In the genomic region with DNA sequence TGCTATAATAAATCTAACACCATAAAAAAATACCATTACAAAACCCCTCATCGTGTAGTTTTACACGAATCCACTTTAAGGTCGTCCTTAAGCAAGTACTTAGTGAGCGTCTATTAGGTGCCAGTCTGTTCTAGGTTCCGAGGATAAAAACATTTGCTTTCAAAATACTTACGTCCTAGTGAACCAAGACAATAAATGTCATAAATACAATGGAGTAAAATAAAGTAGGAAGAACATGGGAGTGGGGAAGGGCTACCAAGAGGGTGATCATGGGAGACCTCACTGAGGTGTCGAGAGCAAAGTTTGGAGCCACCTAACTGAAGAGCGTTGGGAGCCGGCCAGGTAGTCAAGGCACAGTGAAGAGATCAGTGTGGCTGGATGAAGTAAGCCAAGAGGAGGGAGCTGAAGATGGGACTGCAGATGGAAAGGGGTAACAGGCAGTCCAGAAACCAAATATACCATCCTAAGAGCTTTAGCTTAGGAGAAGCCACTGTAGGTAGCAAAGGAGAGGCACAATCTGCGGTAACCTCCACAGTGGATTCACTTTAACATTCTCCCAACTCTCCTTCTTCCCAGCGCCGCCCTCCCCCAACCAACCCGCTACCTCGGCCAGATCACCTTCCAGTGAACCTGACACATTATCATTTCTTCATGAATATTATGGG, we compare ENCODE assay signal across 8 cellular contexts. TPM values are rescaled to one million over a fixed set of nuclear protein-coding genes. Genes with fewer than 3 reads are reported as not detected.
DNase-seq lines count a peak whose midpoint lies in the region; ATAC-seq, FAIRE-seq and TF ChIP-seq lines count a peak whose summit lies in the region.

No MANE protein-coding gene starts in this region.

- peaks cover 4% of the 10 kb centered on the region for H3K36me3 Mint-ChIP-seq in type B pancreatic cell

- TSS peak; percentile 67 for BruUV-seq in HepG2 (replicated peaks; lab: Mats Ljungman, UMichigan)

- H2AFZ ChIP-seq in Karpas-422 (ENCODE audit: low read length) (no peak overlapping the region), HepG2 (ENCODE audit: low read length) (peak overlapping the region; percentile 43)

- H3K9me3 Mint-ChIP-seq in type B pancreatic cell = no peaks in the 10 kb centered on the region

- in situ Hi-C loops in brain microvascular endothelial cell (cut with HindIII; ENCODE audit: low pct_ligation_motif_present, low sequenced_read_pairs) = no loop called here
- in situ Hi-C loops in HepG2 (cut with HindIII; ENCODE audit: extremely low pct_ligation_motif_present, low pct_unique_long_range_greater_than_20kb) = loop anchor here (10.0 kb wide), 1 partner anchor 57 kb away; no protein-coding TSS in a partner anchor

- DNase-seq in NOMO-1 treated with DMSO at 0.1 percent for 48 hours (lab: John Stamatoyannopoulos, UW; ENCODE audit: unreplicated experiment) (peak; percentile 21), NOMO-1 treated with dmso at 0.1 percent for 144 hours (lab: John Stamatoyannopoulos, UW; ENCODE audit: unreplicated experiment) (no peak), Karpas-422 (peak; percentile 61), brain microvascular endothelial cell (no peak), HepG2 (ENCODE audit: low spot score) (peak; percentile 16), type B pancreatic cell (ENCODE audit: extremely low spot score, unreplicated experiment) (no peak), GM03348 (ENCODE audit: low spot score) (no peak)

- no peaks in the 10 kb centered on the region for H4K20me1 ChIP-seq in Karpas-422 (ENCODE audit: insufficient read depth, low read depth, low read length)
- H4K20me1 ChIP-seq in HepG2 (ENCODE audit: insufficient read depth, low read length) = no peaks in the 10 kb centered on the region

- intact Hi-C loops in HepG2 (cut with micrococcal nuclease; ENCODE audit: unreplicated experiment) = loop anchor here (1.0 kb wide), 1 partner anchor 33 kb away; no protein-coding TSS in a partner anchor

- no peaks in the 10 kb centered on the region for H3K9me2 ChIP-seq in Karpas-422 (replicated peaks; ENCODE audit: insufficient read depth, low read length)

- CTCF ChIA-PET in HepG2 (lab: Yijun Ruan, JAX; ENCODE audit: low intra/inter-chr PET ratio, low total read pairs) = no interaction called here

- under 1% methylated on average over 14 of the region's 14 CpGs for WGBS in HepG2 (ENCODE audit: low lambda C conversion rate)

- H3K27ac ChIP-seq in Karpas-422 (ENCODE audit: low read length) = peak overlapping the region; percentile 72
- peak overlapping the region; percentile 56 for H3K27ac ChIP-seq in brain microvascular endothelial cell
- H3K27ac ChIP-seq in HepG2 (ENCODE audit: extremely low read length, insufficient read depth, low read length) = peak overlapping the region; percentile 82

- H3K79me2 ChIP-seq in Karpas-422 (ENCODE audit: low read length) (peaks cover 54% of the 10 kb centered on the region), HepG2 (ENCODE audit: insufficient read depth, low read length) (peaks cover 46% of the 10 kb centered on the region)

- peak overlapping the region; percentile 96 for H3K4me3 Mint-ChIP-seq in type B pancreatic cell

- peak; percentile 66 for ATAC-seq in HepG2
- no peak for ATAC-seq in GM21786 (IDR thresholded peaks at IDR 0.05; ENCODE audit: unreplicated experiment)

- peak overlapping the region; percentile 82 for H3K9ac ChIP-seq in Karpas-422 (ENCODE audit: low read length)
- peak overlapping the region; percentile 89 for H3K9ac ChIP-seq in HepG2 (ENCODE audit: insufficient read depth, low read depth, low read length)

- TF ChIP-seq RAD21 in HepG2 (CRISPR knock-in tag; IDR thresholded peaks at IDR 0.05) = no peak

- no peaks in the 10 kb centered on the region for H3K27me3 Mint-ChIP-seq in type B pancreatic cell

- no peak; a peak in 1 of 4 replicates for TF ChIP-seq POLR2A in HepG2 (IDR thresholded peaks at IDR 0.05; ENCODE audit: insufficient read depth in 1 of 2, low read depth in 2 of 2, low read length in 2 of 2)

- H3K4me1 Mint-ChIP-seq in type B pancreatic cell (ENCODE audit: unreplicated experiment) = peaks cover 6% of the 10 kb centered on the region

- H3K4me3 ChIP-seq in Karpas-422 (ENCODE audit: low read length) (peak overlapping the region; percentile 80), brain microvascular endothelial cell (ENCODE audit: low read depth, low read length) (peak overlapping the region; percentile 95), HepG2 (replicated peaks in 1 of 3; ENCODE audit: insufficient read depth in 1 of 3, low read depth in 2 of 3, low read length in 3 of 3) (peak overlapping the region; percentile 86 to 92 (median 87))

- H3K27ac Mint-ChIP-seq in type B pancreatic cell = peak overlapping the region; percentile 97

- H3K4me1 ChIP-seq in Karpas-422 (ENCODE audit: low read length) (peaks cover 26% of the 10 kb centered on the region), HepG2 (ENCODE audit: insufficient read depth, low read length) (peaks cover 29% of the 10 kb centered on the region)

- TF ChIP-seq EP300 in HepG2 (IDR thresholded peaks at IDR 0.05; ENCODE audit: low read depth in 2 of 2, low read length in 2 of 2) = no peak
- no peak for TF ChIP-seq EP300 in HepG2 (CRISPR knock-in tag; IDR thresholded peaks at IDR 0.05; ENCODE audit: borderline replicate concordance)

- H3K27me3 ChIP-seq in Karpas-422 (ENCODE audit: low read length) (no peaks in the 10 kb centered on the region), brain microvascular endothelial cell (replicated peaks) (no peaks in the 10 kb centered on the region), HepG2 (ENCODE audit: control insufficient read depth in 1 of 2, insufficient read depth in 2 of 2, low read length in 2 of 2) (no peaks in the 10 kb centered on the region; a peak in 1 of 5 replicates)

- H3K36me3 ChIP-seq in Karpas-422 (ENCODE audit: insufficient read depth, low read length) = no peaks in the 10 kb centered on the region
- no peaks in the 10 kb centered on the region for H3K36me3 ChIP-seq in brain microvascular endothelial cell (replicated peaks)
- H3K36me3 ChIP-seq in HepG2 (replicated peaks in 1 of 2; ENCODE audit: control insufficient read depth in 1 of 2, insufficient read depth in 2 of 2, low read length in 2 of 2) = no peaks in the 10 kb centered on the region

- POLR2A ChIA-PET in HepG2 (lab: Yijun Ruan, JAX) = interaction anchor here (0.9 to 3.3 kb wide), 7 partner anchors 11 to 85 kb away, joined by 3 to 100 read pairs (median 11); a partner anchor contains a TSS

- TF ChIP-seq CTCF in brain microvascular endothelial cell (IDR thresholded peaks at IDR 0.05; ENCODE audit: low read depth, low read length, missing control alignments) (no peak), HepG2 (CRISPR knock-in tag; IDR thresholded peaks at IDR 0.05) (no peak), type B pancreatic cell (conservative IDR thresholded peaks at IDR 0.05) (no peak)

- H3K4me2 ChIP-seq in Karpas-422 (ENCODE audit: low read depth, low read length, poor library complexity, severe bottlenecking) = peak overlapping the region; percentile 82
- H3K4me2 ChIP-seq in HepG2 (ENCODE audit: low read depth, low read length) = peak overlapping the region; percentile 87

- H3K9me3 ChIP-seq in Karpas-422 (ENCODE audit: low read length) = no peaks in the 10 kb centered on the region
- no peaks in the 10 kb centered on the region for H3K9me3 ChIP-seq in HepG2 (ENCODE audit: low read length)

- FAIRE-seq in HepG2 (lab: Jason Lieb, UNC) = no peak

RNA-seq across cellular contexts. Expression of a gene that starts 0.7 kb away (rescaled TPM):
- 13.3 and 48.9 TPM in 2 replicates for total RNA-seq in Karpas-422 (2014; rRNA removed; shearing (Covaris generic); ENCODE audit: low replicate concordance)
- total RNA-seq in HepG2 (2016; rRNA removed; fragmentation: Illumina TruSeq; extraction: Trizol) (24.6 and 40.1 TPM in 2 replicates), type B pancreatic cell (ENCODE audit: low replicate concordance) (24.3 and 27.8 TPM in 2 replicates)
- 2.0 TPM in 2 replicates for total RNA-seq in HepG2 (2016; cell fraction: cytosol; rRNA removed; fragmentation: Illumina TruSeq; extraction: Trizol; ENCODE audit: low read depth)
- total RNA-seq in HepG2 (2016; cell fraction: insoluble cytoplasmic fraction; rRNA removed; fragmentation: Illumina TruSeq; extraction: Trizol) = 24.2 and 39.9 TPM in 2 replicates
- 6.6 and 7.1 TPM in 2 replicates for total RNA-seq in HepG2 (2016; cell fraction: membrane; rRNA removed; fragmentation: Illumina TruSeq; extraction: Trizol)
- 42.3 and 44.9 TPM in 2 replicates for total RNA-seq in HepG2 (2016; cell fraction: nucleus; rRNA removed; fragmentation: Illumina TruSeq; extraction: Trizol)
- polyA plus RNA-seq in HepG2 (2011; rRNA removed) = 6.0 and 6.7 TPM in 2 replicates
- 2.2 and 3.6 TPM in 2 replicates for polyA plus RNA-seq in HepG2 (2011; cell fraction: cytosol; rRNA removed)
- 6.0 and 8.8 TPM in 2 replicates for polyA plus RNA-seq in HepG2 (2011; cell fraction: nucleus; rRNA removed)
- 8.9 and 10.5 TPM in 2 replicates for polyA plus RNA-seq in HepG2 (2012)
- polyA plus RNA-seq in HepG2 (2016; cell fraction: cytosol; fragmentation: Illumina TruSeq; extraction: Trizol; ENCODE audit: low read depth) = 0.32 and 0.50 TPM in 2 replicates
- 12.6 and 13.7 TPM in 2 replicates for polyA plus RNA-seq in HepG2 (2016; cell fraction: insoluble cytoplasmic fraction; fragmentation: Illumina TruSeq; extraction: Trizol; ENCODE audit: low read depth)
- 0.92 and 1.5 TPM in 2 replicates for polyA plus RNA-seq in HepG2 (2016; cell fraction: membrane; fragmentation: Illumina TruSeq; extraction: Trizol; ENCODE audit: low read depth)
- polyA plus RNA-seq in HepG2 (2016; cell fraction: nucleus; fragmentation: Illumina TruSeq; extraction: Trizol; ENCODE audit: insufficient read depth, low read depth) = 31.2 and 35.8 TPM in 2 replicates
- polyA minus RNA-seq in HepG2 (2011; rRNA and poly(A)+ RNA removed; ENCODE audit: low replicate concordance) = 16.3 and 25.1 TPM in 2 replicates
- polyA minus RNA-seq in HepG2 (2011; cell fraction: cytosol; rRNA and poly(A)+ RNA removed) = 15.9 and 17.7 TPM in 2 replicates
- polyA minus RNA-seq in HepG2 (2011; cell fraction: nucleus; rRNA and poly(A)+ RNA removed) = 59.5 and 66.4 TPM in 2 replicates

RNA-seq across cellular contexts. Expression of a gene that starts 27.2 kb away (rescaled TPM):
- 18.9 and 28.6 TPM in 2 replicates for total RNA-seq in Karpas-422 (2014; rRNA removed; shearing (Covaris generic); ENCODE audit: low replicate concordance)
- total RNA-seq in HepG2 (2016; rRNA removed; fragmentation: Illumina TruSeq; extraction: Trizol) (20.9 and 28.3 TPM in 2 replicates), type B pancreatic cell (ENCODE audit: low replicate concordance) (9.2 and 10.7 TPM in 2 replicates)
- total RNA-seq in HepG2 (2016; cell fraction: cytosol; rRNA removed; fragmentation: Illumina TruSeq; extraction: Trizol; ENCODE audit: low read depth) = 10.0 and 11.2 TPM in 2 replicates
- 22.0 and 27.5 TPM in 2 replicates for total RNA-seq in HepG2 (2016; cell fraction: insoluble cytoplasmic fraction; rRNA removed; fragmentation: Illumina TruSeq; extraction: Trizol)
- total RNA-seq in HepG2 (2016; cell fraction: membrane; rRNA removed; fragmentation: Illumina TruSeq; extraction: Trizol) = 28.3 and 28.6 TPM in 2 replicates
- total RNA-seq in HepG2 (2016; cell fraction: nucleus; rRNA removed; fragmentation: Illumina TruSeq; extraction: Trizol) = 9.7 and 10.9 TPM in 2 replicates
- polyA plus RNA-seq in HepG2 (2011; rRNA removed) = 9.3 and 9.9 TPM in 2 replicates
- polyA plus RNA-seq in HepG2 (2011; cell fraction: cytosol; rRNA removed) = 4.6 and 6.6 TPM in 2 replicates
- 2.5 and 3.6 TPM in 2 replicates for polyA plus RNA-seq in HepG2 (2011; cell fraction: nucleus; rRNA removed)
- 8.4 and 13.0 TPM in 2 replicates for polyA plus RNA-seq in HepG2 (2012)
- 13.0 and 14.8 TPM in 2 replicates for polyA plus RNA-seq in HepG2 (2016; cell fraction: cytosol; fragmentation: Illumina TruSeq; extraction: Trizol; ENCODE audit: low read depth)
- 31.8 and 32.4 TPM in 2 replicates for polyA plus RNA-seq in HepG2 (2016; cell fraction: insoluble cytoplasmic fraction; fragmentation: Illumina TruSeq; extraction: Trizol; ENCODE audit: low read depth)
- 25.4 and 26.8 TPM in 2 replicates for polyA plus RNA-seq in HepG2 (2016; cell fraction: membrane; fragmentation: Illumina TruSeq; extraction: Trizol; ENCODE audit: low read depth)
- 16.3 and 18.5 TPM in 2 replicates for polyA plus RNA-seq in HepG2 (2016; cell fraction: nucleus; fragmentation: Illumina TruSeq; extraction: Trizol; ENCODE audit: insufficient read depth, low read depth)
- 2.7 and 14.4 TPM in 2 replicates for polyA minus RNA-seq in HepG2 (2011; rRNA and poly(A)+ RNA removed; ENCODE audit: low replicate concordance)
- polyA minus RNA-seq in HepG2 (2011; cell fraction: cytosol; rRNA and poly(A)+ RNA removed) = 4.1 and 5.6 TPM in 2 replicates
- 3.7 and 5.5 TPM in 2 replicates for polyA minus RNA-seq in HepG2 (2011; cell fraction: nucleus; rRNA and poly(A)+ RNA removed)

RNA-seq across cellular contexts. Expression of a gene that starts 32.5 kb away (rescaled TPM):
- total RNA-seq in Karpas-422 (2014; rRNA removed; shearing (Covaris generic); ENCODE audit: low replicate concordance) = 16.2 and 27.3 TPM in 2 replicates
- 46.9 and 72.4 TPM in 2 replicates for total RNA-seq in HepG2 (2016; rRNA removed; fragmentation: Illumina TruSeq; extraction: Trizol)
- 8.2 and 9.5 TPM in 2 replicates for total RNA-seq in HepG2 (2016; cell fraction: cytosol; rRNA removed; fragmentation: Illumina TruSeq; extraction: Trizol; ENCODE audit: low read depth)
- total RNA-seq in HepG2 (2016; cell fraction: insoluble cytoplasmic fraction; rRNA removed; fragmentation: Illumina TruSeq; extraction: Trizol) = 46.8 and 73.9 TPM in 2 replicates
- total RNA-seq in HepG2 (2016; cell fraction: membrane; rRNA removed; fragmentation: Illumina TruSeq; extraction: Trizol) = 25.9 and 27.0 TPM in 2 replicates
- total RNA-seq in HepG2 (2016; cell fraction: nucleus; rRNA removed; fragmentation: Illumina TruSeq; extraction: Trizol) = 31.9 and 37.3 TPM in 2 replicates
- 12.0 and 16.5 TPM in 2 replicates for polyA plus RNA-seq in HepG2 (2011; rRNA removed)
- 4.6 and 7.2 TPM in 2 replicates for polyA plus RNA-seq in HepG2 (2011; cell fraction: cytosol; rRNA removed)
- polyA plus RNA-seq in HepG2 (2011; cell fraction: nucleus; rRNA removed) = 10.3 and 11.5 TPM in 2 replicates
- 20.8 and 28.1 TPM in 2 replicates for polyA plus RNA-seq in HepG2 (2012)
- 3.3 and 3.5 TPM in 2 replicates for polyA plus RNA-seq in HepG2 (2016; cell fraction: cytosol; fragmentation: Illumina TruSeq; extraction: Trizol; ENCODE audit: low read depth)
- 48.3 and 53.1 TPM in 2 replicates for polyA plus RNA-seq in HepG2 (2016; cell fraction: insoluble cytoplasmic fraction; fragmentation: Illumina TruSeq; extraction: Trizol; ENCODE audit: low read depth)
- polyA plus RNA-seq in HepG2 (2016; cell fraction: membrane; fragmentation: Illumina TruSeq; extraction: Trizol; ENCODE audit: low read depth) = 8.0 and 9.3 TPM in 2 replicates
- 41.1 and 44.1 TPM in 2 replicates for polyA plus RNA-seq in HepG2 (2016; cell fraction: nucleus; fragmentation: Illumina TruSeq; extraction: Trizol; ENCODE audit: insufficient read depth, low read depth)
- 4.9 and 7.5 TPM in 2 replicates for polyA minus RNA-seq in HepG2 (2011; rRNA and poly(A)+ RNA removed; ENCODE audit: low replicate concordance)
- 10.9 and 11.0 TPM in 2 replicates for polyA minus RNA-seq in HepG2 (2011; cell fraction: cytosol; rRNA and poly(A)+ RNA removed)
- 29.6 and 30.9 TPM in 2 replicates for polyA minus RNA-seq in HepG2 (2011; cell fraction: nucleus; rRNA and poly(A)+ RNA removed)
- total RNA-seq in type B pancreatic cell (ENCODE audit: low replicate concordance) = 28.9 and 35.0 TPM in 2 replicates

Comparison
In these comparisons a context has a peak if more than half of its experiments do, and no peak if none do; other contexts are left out.
1. DNase-seq: peak in NOMO-1 treated with DMSO at 0.1 percent for 48 hours (single experiment), Karpas-422 (single experiment) and HepG2 (single experiment); none in NOMO-1 treated with dmso at 0.1 percent for 144 hours (single experiment), brain microvascular endothelial cell (single experiment), type B pancreatic cell (single experiment) and GM03348 (single experiment).
2. Peak in every context shown above with its lines, with median percentiles within 50 percentile points of each other: H3K27ac ChIP-seq and H3K4me3 ChIP-seq.